In the genomic region with DNA sequence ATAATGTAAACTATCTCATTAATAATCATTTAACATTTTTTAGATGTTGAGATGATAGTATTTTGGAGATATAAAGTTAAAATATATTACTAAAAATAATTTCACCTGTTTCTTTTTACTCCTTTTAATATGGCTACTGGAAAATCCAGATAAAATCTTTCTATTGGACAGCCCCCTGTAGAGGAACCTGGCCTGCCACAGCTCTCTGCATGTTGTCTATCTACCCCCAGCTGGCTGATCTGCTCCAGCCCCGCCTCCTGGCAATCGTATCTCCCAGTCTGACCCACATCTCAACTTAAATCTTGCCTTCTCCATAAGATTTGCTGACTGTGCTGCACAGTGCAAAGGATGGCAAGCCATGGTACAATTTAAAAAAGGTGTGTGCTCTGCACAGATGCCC, we compare ENCODE assay signal across 20 cellular contexts.
DNase-seq lines count a peak whose midpoint lies in the region; ATAC-seq, FAIRE-seq and TF ChIP-seq lines count a peak whose summit lies in the region.
"Had no signal": no experiment of that assay in that cellular context is flagged by ENCODE, and none has a peak within 500 bp of the region (broad histone marks: within the 10 kb centered on the region; RNA-seq: fewer than 3 reads in every experiment).

No MANE protein-coding gene starts in this region.

- H3K4me2 ChIP-seq in SK-N-SH (no peak overlapping the region), A549 (no peak overlapping the region)
- H3K4me2 ChIP-seq: GM23338 had no signal

- TF ChIP-seq RAD21 in SK-N-SH (IDR thresholded peaks at IDR 0.05; ENCODE audit: low read length), result no peak
- no peak for TF ChIP-seq RAD21 in A549 (conservative IDR thresholded peaks at IDR 0.05 in 1 of 2, IDR thresholded peaks at IDR 0.05 in 1 of 2)

- TF ChIP-seq POLR2A in A549 (IDR thresholded peaks at IDR 0.05; ENCODE audit: low read length), result no peak

- DNase-seq in SK-N-SH, result peak; percentile 47
- DNase-seq in A549 (ENCODE audit: low read depth in 1 of 2, low spot score in 1 of 2), result no peak
- DNase-seq in RPMI8226, result peak; percentile 79
- DNase-seq in T-helper 1 cell, result no peak
- DNase-seq: C1 segment of cervical spinal cord; Calu3; CD4-positive, alpha-beta memory T cell; COR-L47; DMS53; DMS79 treated with DMSO at 0.1 percent for 48 hours; GF-D8; H9; HFFc6 had no signal

- no peaks in the 10 kb centered on the region for H3K27me3 ChIP-seq in SK-N-SH (ENCODE audit: insufficient read depth)

- H3K4me1 ChIP-seq in SK-N-SH (ENCODE audit: control insufficient read depth in 1 of 2, insufficient read depth in 2 of 2, low read depth in 1 of 2, low read length in 1 of 2) (peaks cover 0 to 13% of the 10 kb centered on the region in 2 experiments; a peak in 2 of 4 replicates), A549 (no peaks in the 10 kb centered on the region)

- no peaks in the 10 kb centered on the region for H4K20me1 ChIP-seq in SK-N-SH (ENCODE audit: insufficient read depth)

- H3K9me3 ChIP-seq in SK-N-SH (no peaks in the 10 kb centered on the region), A549 (no peaks in the 10 kb centered on the region)

- H3K36me3 ChIP-seq in SK-N-SH (replicated peaks in 1 of 2; ENCODE audit: control insufficient read depth in 1 of 2, insufficient read depth in 2 of 2, low read length in 1 of 2), result no peaks in the 10 kb centered on the region

- H3K27ac ChIP-seq in SK-N-SH (ENCODE audit: low read depth in 2 of 2, low read length in 1 of 2), result no peak overlapping the region
- H3K27ac ChIP-seq in A549, result no peak overlapping the region
- H3K27ac ChIP-seq: 22Rv1 had no signal

- H3K9ac ChIP-seq in SK-N-SH, result no peak overlapping the region

- no peak for ATAC-seq in SK-N-SH treated with all-trans-retinoic acid at 6 μM for 48 hours
- no peak for ATAC-seq in A549
- no peak for ATAC-seq in HG03175 (IDR thresholded peaks at IDR 0.05; ENCODE audit: unreplicated experiment)
- ATAC-seq: GM23338, HCT116 had no signal

- POLR2A ChIA-PET in SK-N-SH (lab: Yijun Ruan, JAX) (no interaction called here), A549 (lab: Yijun Ruan, JAX) (no interaction called here)

- H3K79me2 ChIP-seq in SK-N-SH (ENCODE audit: insufficient read depth), result no peaks in the 10 kb centered on the region

- WGBS in SK-N-SH (ENCODE audit: low lambda C conversion rate), result 68% methylated on average over 2 of the region's 2 CpGs
- WGBS in A549 (ENCODE audit: missing lambda C conversion rate), result 100% methylated on average over 2 of the region's 2 CpGs

- TF ChIP-seq CTCF in SK-N-SH (IDR thresholded peaks at IDR 0.05) (no peak), A549 (IDR thresholded peaks at IDR 0.05) (no peak)

- no peaks in the 10 kb centered on the region for H3K9me2 ChIP-seq in SK-N-SH

- H3F3A ChIP-seq in SK-N-SH (replicated peaks; ENCODE audit: insufficient read depth), result no peaks in the 10 kb centered on the region

- H3K4me3 ChIP-seq in SK-N-SH (ENCODE audit: low read depth in 2 of 2, low read length in 1 of 2) (no peak overlapping the region), A549 (no peak overlapping the region)
- H3K4me3 ChIP-seq: GM23338 had no signal

- no peak for FAIRE-seq in A549 (lab: Jason Lieb, UNC)
- FAIRE-seq: GM12891, GM18507 had no signal

- no peak for TF ChIP-seq EP300 in SK-N-SH (IDR thresholded peaks at IDR 0.05; ENCODE audit: borderline replicate concordance in 1 of 2, low read depth in 1 of 2, low read length in 1 of 2)
- TF ChIP-seq EP300 in A549 (IDR thresholded peaks at IDR 0.05), result no peak

- H2AFZ ChIP-seq in SK-N-SH (ENCODE audit: low read depth), result no peak overlapping the region
- H2AFZ ChIP-seq: GM23338 had no signal

- CTCF ChIA-PET in SK-N-SH (lab: Yijun Ruan, JAX) (interaction anchor here (1.1 to 1.5 kb wide), 2 partner anchors 180 to 580 kb away, joined by 3 read pairs; no protein-coding TSS in a partner anchor), A549 (lab: Yijun Ruan, JAX) (no interaction called here)

TF ChIP-seq in SK-N-SH, 30 proteins besides CTCF, POLR2A, EP300 and RAD21 (continues in another document):
- TF ChIP-seq FOSL2 (IDR thresholded peaks at IDR 0.05; ENCODE audit: borderline replicate concordance, low read depth) (no peak), SMC3 (IDR thresholded peaks at IDR 0.05; ENCODE audit: low read depth, low read length) (no peak)
- TF ChIP-seq, protein P1, sequence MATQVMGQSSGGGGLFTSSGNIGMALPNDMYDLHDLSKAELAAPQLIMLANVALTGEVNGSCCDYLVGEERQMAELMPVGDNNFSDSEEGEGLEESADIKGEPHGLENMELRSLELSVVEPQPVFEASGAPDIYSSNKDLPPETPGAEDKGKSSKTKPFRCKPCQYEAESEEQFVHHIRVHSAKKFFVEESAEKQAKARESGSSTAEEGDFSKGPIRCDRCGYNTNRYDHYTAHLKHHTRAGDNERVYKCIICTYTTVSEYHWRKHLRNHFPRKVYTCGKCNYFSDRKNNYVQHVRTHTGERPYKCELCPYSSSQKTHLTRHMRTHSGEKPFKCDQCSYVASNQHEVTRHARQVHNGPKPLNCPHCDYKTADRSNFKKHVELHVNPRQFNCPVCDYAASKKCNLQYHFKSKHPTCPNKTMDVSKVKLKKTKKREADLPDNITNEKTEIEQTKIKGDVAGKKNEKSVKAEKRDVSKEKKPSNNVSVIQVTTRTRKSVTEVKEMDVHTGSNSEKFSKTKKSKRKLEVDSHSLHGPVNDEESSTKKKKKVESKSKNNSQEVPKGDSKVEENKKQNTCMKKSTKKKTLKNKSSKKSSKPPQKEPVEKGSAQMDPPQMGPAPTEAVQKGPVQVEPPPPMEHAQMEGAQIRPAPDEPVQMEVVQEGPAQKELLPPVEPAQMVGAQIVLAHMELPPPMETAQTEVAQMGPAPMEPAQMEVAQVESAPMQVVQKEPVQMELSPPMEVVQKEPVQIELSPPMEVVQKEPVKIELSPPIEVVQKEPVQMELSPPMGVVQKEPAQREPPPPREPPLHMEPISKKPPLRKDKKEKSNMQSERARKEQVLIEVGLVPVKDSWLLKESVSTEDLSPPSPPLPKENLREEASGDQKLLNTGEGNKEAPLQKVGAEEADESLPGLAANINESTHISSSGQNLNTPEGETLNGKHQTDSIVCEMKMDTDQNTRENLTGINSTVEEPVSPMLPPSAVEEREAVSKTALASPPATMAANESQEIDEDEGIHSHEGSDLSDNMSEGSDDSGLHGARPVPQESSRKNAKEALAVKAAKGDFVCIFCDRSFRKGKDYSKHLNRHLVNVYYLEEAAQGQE (IDR thresholded peaks at IDR 0.05; ENCODE audit: low read depth, low read length), result no peak

TF ChIP-seq in SK-N-SH treated with all-trans-retinoic acid at 6 μM for 48 hours, 23 proteins besides CTCF, POLR2A, EP300 and RAD21:
- TF ChIP-seq ZFP30 (CRISPR knock-in tag; IDR thresholded peaks at IDR 0.05), result no peak
- no peak for TF ChIP-seq TOX (CRISPR knock-in tag; IDR thresholded peaks at IDR 0.05; ENCODE audit: borderline replicate concordance)
- no peak for TF ChIP-seq ZNF565 (CRISPR knock-in tag; conservative IDR thresholded peaks at IDR 0.05; ENCODE audit: low read depth)
- no peak for TF ChIP-seq ZFP3 (CRISPR knock-in tag; IDR thresholded peaks at IDR 0.05)
- TF ChIP-seq ESRRG (CRISPR knock-in tag; IDR thresholded peaks at IDR 0.05), result no peak
- TF ChIP-seq ZNF70 (CRISPR knock-in tag; IDR thresholded peaks at IDR 0.05), result no peak
- no peak for TF ChIP-seq OSR1 (CRISPR knock-in tag; IDR thresholded peaks at IDR 0.05)

TF ChIP-seq in A549, 52 proteins besides CTCF, POLR2A, EP300 and RAD21:
- TF ChIP-seq MAFK (IDR thresholded peaks at IDR 0.05; ENCODE audit: partially characterized antibody) (peak; percentile 34), HEYL (CRISPR knock-in tag; IDR thresholded peaks at IDR 0.05) (no peak)

Comparison
In these comparisons a context has a peak if more than half of its experiments do, and no peak if none do; other contexts are left out.
1. DNase-seq: peak in SK-N-SH (single experiment) and RPMI8226 (single experiment); none in A549 (0 of 2) and T-helper 1 cell (0 of 5).